Comparison of ENCODE assay signal across 19 cellular contexts in genomic region chr1:228818296-228818695, GRCh38.
DNase-seq lines count a peak whose midpoint lies in the region; ATAC-seq lines count a peak whose summit lies in the region.
"Had no signal": no experiment of that assay in that cellular context is flagged by ENCODE, and none has a peak within 500 bp of the region (broad histone marks: within the 10 kb centered on the region; RNA-seq: fewer than 3 reads in every experiment).

No MANE protein-coding gene starts in this region.

- no peak overlapping the region for H4K12ac ChIP-seq in trophoblast cell (ENCODE audit: low read depth, low read length)

- H3K9ac ChIP-seq in BLaER1 (no peak overlapping the region), trophoblast cell (ENCODE audit: low read length) (no peak overlapping the region)
- H3K9ac ChIP-seq: BLaER1 treated with 17β-estradiol and CSF1 and Interleukin-3, amounts not matched to agents 10 nM and 100 nM had no signal

- no CpG with 5 or more reads among the region's 7 CpGs for WGBS in trophoblast cell (ENCODE audit: extremely low coverage, insufficient coverage, insufficient read length)

- no peak overlapping the region for H3K23ac ChIP-seq in trophoblast cell (ENCODE audit: low read length)

- H2AFZ ChIP-seq in trophoblast cell (ENCODE audit: insufficient read depth, low read length, poor library complexity), result no peak overlapping the region
- H2AFZ ChIP-seq: GM23338 had no signal

- no peaks in the 10 kb centered on the region for H3K79me2 ChIP-seq in trophoblast cell (ENCODE audit: control insufficient read depth, insufficient read depth, low read length, poor library complexity)

- no peaks in the 10 kb centered on the region for H3K27me3 ChIP-seq in BLaER1
- no peaks in the 10 kb centered on the region for H3K27me3 ChIP-seq in trophoblast cell (ENCODE audit: insufficient read depth, low read length)
- H3K27me3 ChIP-seq: BLaER1 treated with 17β-estradiol and CSF1 and Interleukin-3, amounts not matched to agents 10 nM and 100 nM had no signal

- H3K14ac ChIP-seq in trophoblast cell (ENCODE audit: low read length), result no peak overlapping the region

- H3K27ac ChIP-seq in BLaER1, result no peak overlapping the region
- no peak overlapping the region for H3K27ac ChIP-seq in trophoblast cell (ENCODE audit: low read depth, low read length)
- H3K27ac ChIP-seq: 22Rv1; BLaER1 treated with 17β-estradiol and CSF1 and Interleukin-3, amounts not matched to agents 10 nM and 100 nM had no signal

- ATAC-seq in HG02759 (IDR thresholded peaks at IDR 0.05; ENCODE audit: unreplicated experiment) (no peak), HG03139 (IDR thresholded peaks at IDR 0.05; ENCODE audit: unreplicated experiment) (no peak)
- ATAC-seq: GM12878, GM23338, HCT116 had no signal

- H2AK5ac ChIP-seq in trophoblast cell (ENCODE audit: low read length), result peak overlapping the region; percentile 69

- no peak overlapping the region for H2BK120ac ChIP-seq in trophoblast cell (ENCODE audit: insufficient read depth, low read length, poor library complexity)

- H4K8ac ChIP-seq in trophoblast cell (ENCODE audit: low read depth, low read length), result peak overlapping the region; percentile 18

- H3K4me3 ChIP-seq in BLaER1 (no peak overlapping the region), trophoblast cell (ENCODE audit: low read depth, low read length) (no peak overlapping the region)
- H3K4me3 ChIP-seq: BLaER1 treated with 17β-estradiol and CSF1 and Interleukin-3, amounts not matched to agents 10 nM and 100 nM; GM12878; GM23338 had no signal

- H3K9me3 ChIP-seq in BLaER1 (0 out of 2 replicates have a peak, but pooled peaks cover 7% of the 10 kb centered on the region), trophoblast cell (ENCODE audit: insufficient read depth, low read depth, low read length) (no peaks in the 10 kb centered on the region)

- H2BK12ac ChIP-seq in trophoblast cell (ENCODE audit: low read length), result peak overlapping the region; percentile 80

- H4K20me1 ChIP-seq in BLaER1, result no peaks in the 10 kb centered on the region
- H4K20me1 ChIP-seq: BLaER1 treated with 17β-estradiol and CSF1 and Interleukin-3, amounts not matched to agents 10 nM and 100 nM had no signal

- no peak overlapping the region for H3K4ac ChIP-seq in trophoblast cell (ENCODE audit: low read depth, low read length)

- H3K18ac ChIP-seq in trophoblast cell (ENCODE audit: low read length), result no peak overlapping the region

- H4K91ac ChIP-seq in trophoblast cell (ENCODE audit: low read depth, low read length), result peak overlapping the region; percentile 71

- H3K4me1 ChIP-seq in BLaER1 (peaks cover 7% of the 10 kb centered on the region), trophoblast cell (ENCODE audit: control insufficient read depth in 1 of 2, insufficient read depth in 2 of 2, low read length in 2 of 2) (peaks cover 0 to 5% of the 10 kb centered on the region in 2 experiments)

- H3K36me3 ChIP-seq in BLaER1, result no peaks in the 10 kb centered on the region
- no peaks in the 10 kb centered on the region for H3K36me3 ChIP-seq in trophoblast cell (ENCODE audit: control insufficient read depth in 1 of 2, insufficient read depth in 2 of 2, low read length in 2 of 2)
- H3K36me3 ChIP-seq: BLaER1 treated with 17β-estradiol and CSF1 and Interleukin-3, amounts not matched to agents 10 nM and 100 nM had no signal

- H3K4me2 ChIP-seq in BLaER1 (peak overlapping the region; percentile 13; the same call in 1 of the 2 replicates), trophoblast cell (ENCODE audit: low read length) (no peak overlapping the region)
- H3K4me2 ChIP-seq: GM23338 had no signal

- DNase-seq in ecto neural progenitor cell (ENCODE audit: low spot score) (peak; percentile 28), trophoblast cell (no peak), NCI-H226 (no peak)
- DNase-seq: CD4-positive, alpha-beta T cell; CD8-positive, alpha-beta memory T cell; DMS 273 treated with DMSO at 0.1 percent for 48 hours; DMS79; EL; GDM1; H9; HFFc6 had no signal

- peaks cover 5% of the 10 kb centered on the region for H3K79me1 ChIP-seq in trophoblast cell (ENCODE audit: low read length)

- no peak overlapping the region for H2BK5ac ChIP-seq in trophoblast cell (ENCODE audit: low read depth, low read length, poor library complexity)
